16 cellular contexts compared by ENCODE assay signal in the genomic region with DNA sequence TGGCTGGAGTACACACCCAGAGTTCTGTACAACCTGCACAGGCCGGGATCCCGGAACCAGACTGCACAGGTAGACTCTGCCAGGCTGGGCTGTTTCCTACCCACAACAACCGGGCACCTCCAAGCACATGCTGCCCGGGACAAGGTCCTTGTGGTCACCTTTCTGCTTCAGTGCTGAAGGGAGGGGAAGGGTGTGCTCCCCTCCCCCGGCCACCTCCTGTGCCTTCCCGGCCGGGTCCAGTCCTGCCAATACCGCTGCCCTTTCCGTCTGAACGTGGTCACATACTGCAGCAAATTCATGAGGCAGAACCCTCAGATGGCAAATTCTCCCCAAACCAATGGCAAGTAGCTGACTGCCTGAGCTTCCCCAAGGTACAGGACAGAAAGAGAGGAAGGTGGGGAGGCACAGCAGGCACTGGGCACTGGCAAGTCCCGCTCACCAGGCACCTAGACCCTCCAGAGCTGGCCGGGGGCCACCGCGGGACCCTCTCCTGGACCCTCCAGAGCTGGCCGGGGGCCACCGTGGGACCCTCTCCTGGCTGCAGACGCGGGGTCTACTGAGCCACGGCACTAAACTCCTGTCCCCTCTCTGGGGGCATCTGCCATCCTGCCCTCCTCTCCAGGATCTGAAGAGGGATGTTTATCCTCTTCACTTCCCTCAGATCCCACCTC. TPM values are rescaled to one million over a fixed set of nuclear protein-coding genes. Genes with fewer than 3 reads are reported as not detected.
A peak's percentile ranks its signal among the peaks of the same experiment; 100 is the strongest.
DNase-seq lines count a peak whose midpoint lies in the region; ATAC-seq, FAIRE-seq and TF ChIP-seq lines count a peak whose summit lies in the region.
"Had no signal": no experiment of that assay in that cellular context is flagged by ENCODE, and none has a peak within 500 bp of the region (broad histone marks: within the 10 kb centered on the region; RNA-seq: fewer than 3 reads in every experiment).

No MANE protein-coding gene starts in this region.

- TF ChIP-seq EP300 in A549 (IDR thresholded peaks at IDR 0.05) (no peak), suprapubic skin (IDR thresholded peaks at IDR 0.05) (no peak)

- CTCF ChIA-PET in A549 (lab: Yijun Ruan, JAX) = interaction anchor here (0.8 to 4.3 kb wide), 8 partner anchors 11 to 43 kb away, joined by 3 to 43 read pairs (median 8); partner anchors contain the start of gene RILP

- H3K4me2 ChIP-seq in A549 = no peak overlapping the region

- peaks cover 5% of the 10 kb centered on the region for H3K27me3 ChIP-seq in endodermal cell (ENCODE audit: control insufficient read depth, insufficient read depth, low read length, poor library complexity, severe bottlenecking)
- no peaks in the 10 kb centered on the region for H3K27me3 ChIP-seq in psoas muscle (ENCODE audit: insufficient read depth in 3 of 3, low read length in 2 of 3)
- H3K27me3 ChIP-seq in suprapubic skin = no peaks in the 10 kb centered on the region
- H3K27me3 ChIP-seq: pancreas had no signal

- TF ChIP-seq CTCF in A549 (IDR thresholded peaks at IDR 0.05) (no peak), endodermal cell (conservative IDR thresholded peaks at IDR 0.05) (no peak), psoas muscle (IDR thresholded peaks at IDR 0.05) (no peak), suprapubic skin (IDR thresholded peaks at IDR 0.05) (no peak)

- 91% methylated on average over 14 of the region's 19 CpGs for WGBS in A549 (ENCODE audit: missing lambda C conversion rate)
- 92 to 96% methylated on average over 12 to 19 of the region's 19 CpGs for WGBS in endodermal cell (ENCODE audit: insufficient coverage in 1 of 2, insufficient read length in 1 of 2), 2 experiments
- WGBS in psoas muscle, 3 donors = 67 to 73% (median 68%) methylated on average over 17 to 19 of the region's 19 CpGs
- WGBS in suprapubic skin = 94% methylated on average over 17 of the region's 19 CpGs

- TF ChIP-seq POLR2A in A549 (IDR thresholded peaks at IDR 0.05; ENCODE audit: low read length) (no peak), suprapubic skin (IDR thresholded peaks at IDR 0.05) (no peak)

- peaks cover 3% of the 10 kb centered on the region for H3K4me1 Mint-ChIP-seq in endodermal cell

- no peak overlapping the region for H3K27ac Mint-ChIP-seq in endodermal cell

- TF ChIP-seq RAD21 in A549 (conservative IDR thresholded peaks at IDR 0.05 in 1 of 2, IDR thresholded peaks at IDR 0.05 in 1 of 2) = no peak

- H3K27me3 Mint-ChIP-seq in endodermal cell (ENCODE audit: insufficient read depth) = peaks cover 33% of the 10 kb centered on the region

- intact Hi-C loops in psoas muscle (cut with DNase I) = no loop called here

- DNase-seq in A549 (ENCODE audit: low read depth in 1 of 2, low spot score in 1 of 2) = no peak
- no peak for DNase-seq in endodermal cell
- DNase-seq in psoas muscle = no peak
- DNase-seq in HCEC 1CT = no peak
- DNase-seq in stimulated activated CD4-positive, alpha-beta T cell treated with anti-CD3 and anti-CD28 coated beads, Interleukin-4, amount 100 ng/mL, for 1 hour = no peak
- no peak for DNase-seq in suprapubic skin (ENCODE audit: low spot score in 2 of 2)
- DNase-seq: foreskin melanocyte, left ventricle myocardium inferior, NCI-H2029, NCI-H446, Right ventricle myocardium superior had no signal

- H3K4me3 ChIP-seq in A549 (no peak overlapping the region), endodermal cell (ENCODE audit: low read length) (no peak overlapping the region), psoas muscle (peak overlapping the region; percentile 36), suprapubic skin (no peak overlapping the region)
- H3K4me3 ChIP-seq: left ventricle myocardium inferior, pancreas had no signal

- H3K4me3 Mint-ChIP-seq in endodermal cell = no peak overlapping the region

- no peak overlapping the region for H3K27ac ChIP-seq in A549
- H3K27ac ChIP-seq in KOPT-K1 (ENCODE audit: low read depth, low read length, poor library complexity, severe bottlenecking) = peak overlapping the region; percentile 8
- H3K27ac ChIP-seq in endodermal cell (ENCODE audit: low read depth, low read length) = peak overlapping the region; percentile 4
- H3K27ac ChIP-seq in psoas muscle = peak overlapping the region; percentile 53
- H3K27ac ChIP-seq in suprapubic skin = no peak overlapping the region

- H3K36me3 ChIP-seq in KOPT-K1 (ENCODE audit: insufficient read depth, low read length) (peaks cover 7% of the 10 kb centered on the region), endodermal cell (ENCODE audit: control insufficient read depth, insufficient read depth, low read length) (peaks cover 3% of the 10 kb centered on the region), psoas muscle (ENCODE audit: insufficient read depth in 1 of 2, low read depth in 1 of 2) (peaks cover 0 to 17% of the 10 kb centered on the region in 2 donors), suprapubic skin (no peaks in the 10 kb centered on the region)
- H3K36me3 ChIP-seq: left ventricle myocardium inferior, pancreas had no signal

- peaks cover 9% of the 10 kb centered on the region; the same call in 2 of the 3 replicates for H3K9me3 ChIP-seq in A549
- H3K9me3 ChIP-seq in KOPT-K1 (ENCODE audit: insufficient read depth, low read length, poor library complexity, severe bottlenecking) = peaks cover 16% of the 10 kb centered on the region
- H3K9me3 ChIP-seq in endodermal cell (ENCODE audit: control insufficient read depth, low read length) = peaks cover 10% of the 10 kb centered on the region
- H3K9me3 ChIP-seq in psoas muscle = no peaks in the 10 kb centered on the region
- H3K9me3 ChIP-seq in suprapubic skin = no peaks in the 10 kb centered on the region
- H3K9me3 ChIP-seq: left ventricle myocardium inferior, pancreas had no signal

- FAIRE-seq in A549 (lab: Jason Lieb, UNC) = no peak
- FAIRE-seq: colon, GM12891, pancreas had no signal

- peaks cover 23% of the 10 kb centered on the region for H3K36me3 Mint-ChIP-seq in endodermal cell (ENCODE audit: low read depth)

- peak; percentile 41; a peak in 3 of 6 replicates for ATAC-seq in A549
- ATAC-seq in psoas muscle = peak; percentile 38 to 64 (median 58)
- no peak for ATAC-seq in HG02852 (IDR thresholded peaks at IDR 0.05; ENCODE audit: unreplicated experiment)

- POLR2A ChIA-PET in A549 (lab: Yijun Ruan, JAX) = interaction anchor here (0.6 kb wide), 1 partner anchor 332 kb away, joined by 4 read pairs; no protein-coding TSS in a partner anchor

- no peaks in the 10 kb centered on the region for H3K4me1 ChIP-seq in A549
- no peaks in the 10 kb centered on the region for H3K4me1 ChIP-seq in endodermal cell (ENCODE audit: control insufficient read depth, insufficient read depth, low read length)
- H3K4me1 ChIP-seq in psoas muscle = peaks cover 14% of the 10 kb centered on the region
- peaks cover 20% of the 10 kb centered on the region for H3K4me1 ChIP-seq in suprapubic skin
- H3K4me1 ChIP-seq: left ventricle myocardium inferior, pancreas had no signal

- H3K9ac ChIP-seq in endodermal cell (ENCODE audit: extremely low read depth, low read length, poor library complexity, severe bottlenecking) = no peak overlapping the region

- H3K9me3 Mint-ChIP-seq in endodermal cell = peaks cover 9% of the 10 kb centered on the region

TF ChIP-seq in A549, 52 proteins besides CTCF, POLR2A, EP300 and RAD21 (continues in another document):
- TF ChIP-seq CBX2 (IDR thresholded peaks at IDR 0.05; ENCODE audit: borderline replicate concordance, low read depth) = no peak

RNA-seq across cellular contexts. Expression of gene SLC43A2, which starts 22.8 kb away (rescaled TPM):
- polyA plus RNA-seq in A549 (2011; rRNA removed) = 6.0 and 7.0 TPM in 2 replicates
- polyA plus RNA-seq in A549 (2012; cell fraction: cytosol; rRNA removed) = 7.6 and 11.8 TPM in 2 replicates
- polyA plus RNA-seq in A549 (2012; cell fraction: nucleus; rRNA removed) = 16.4 and 24.1 TPM in 2 replicates
- 3.5 to 6.0 TPM (median 5.3 TPM) in 3 replicates for polyA plus RNA-seq in A549 (2017; fragmentation: RNase III; extraction: RNeasy Plus Mini Kit Qiagen cat#74134 plus additional on column Dnase treatment)
- 15.3 and 15.9 TPM in 2 replicates for polyA minus RNA-seq in A549 (2011; rRNA and poly(A)+ RNA removed)
- 10 to 100 TPM; 14.0 to 18.6 TPM for total RNA-seq in endodermal cell
- 11.6 TPM for polyA plus RNA-seq in endodermal cell (2013, experiment 1 of 2)
- polyA plus RNA-seq in endodermal cell (2013, experiment 2 of 2) = 10.1 TPM
- total RNA-seq in psoas muscle = 10 to 100 TPM; 10.1 to 70.5 (median 30.0) TPM
- 10 to 100 TPM in 2 of 3 donors, 1 to 10 TPM in 1; 9.5 to 21.7 (median 19.0) TPM for polyA plus RNA-seq in psoas muscle
- total RNA-seq in suprapubic skin = 10 to 100 TPM in 2 of 4 donors, 1 to 10 TPM in 2; 4.8 to 11.8 (median 10.6) TPM

RNA-seq across cellular contexts. Expression of gene SCARF1, which starts 39.7 kb away (rescaled TPM):
- 0.09 TPM in 2 replicates for polyA plus RNA-seq in A549 (2011; rRNA removed)
- polyA plus RNA-seq in A549 (2012; cell fraction: cytosol; rRNA removed) = 0.11 and 0.14 TPM in 2 replicates
- polyA plus RNA-seq in A549 (2012; cell fraction: nucleus; rRNA removed) = 0.49 and 0.92 TPM in 2 replicates
- polyA plus RNA-seq in A549 (2017; fragmentation: RNase III; extraction: RNeasy Plus Mini Kit Qiagen cat#74134 plus additional on column Dnase treatment) = 0.21 to 0.30 TPM (median 0.30 TPM) in 3 replicates
- polyA minus RNA-seq in A549 (2011; rRNA and poly(A)+ RNA removed) = 0.15 TPM in 1 of 2 replicates, not detected in the other
- under 1 TPM; 0.75 to 0.89 TPM for total RNA-seq in endodermal cell
- polyA plus RNA-seq in endodermal cell (2013, experiment 1 of 2) = 0.96 TPM
- polyA plus RNA-seq in endodermal cell (2013, experiment 2 of 2) = 1.2 TPM
- 1 to 10 TPM; 5.2 to 8.9 (median 6.4) TPM for total RNA-seq in psoas muscle
- polyA plus RNA-seq in psoas muscle = 1 to 10 TPM; 2.0 to 4.9 (median 4.1) TPM
- 10 to 100 TPM in 1 of 4 donors, 1 to 10 TPM in 3; 1.8 to 12.4 (median 4.6) TPM for total RNA-seq in suprapubic skin

RNA-seq across cellular contexts. Expression of gene PITPNA, which starts 43.2 kb away (rescaled TPM):
- polyA plus RNA-seq in A549 (2011; rRNA removed) = 69.5 and 80.5 TPM in 2 replicates
- 44.5 and 52.9 TPM in 2 replicates for polyA plus RNA-seq in A549 (2012; cell fraction: cytosol; rRNA removed)
- 33.1 and 52.2 TPM in 2 replicates for polyA plus RNA-seq in A549 (2012; cell fraction: nucleus; rRNA removed)
- 47.0 to 50.7 TPM (median 48.5 TPM) in 3 replicates for polyA plus RNA-seq in A549 (2017; fragmentation: RNase III; extraction: RNeasy Plus Mini Kit Qiagen cat#74134 plus additional on column Dnase treatment)
- polyA minus RNA-seq in A549 (2011; rRNA and poly(A)+ RNA removed) = 27.9 and 29.6 TPM in 2 replicates
- total RNA-seq in endodermal cell = 10 to 100 TPM; 62.6 TPM
- 43.6 TPM for polyA plus RNA-seq in endodermal cell (2013, experiment 1 of 2)
- 42.3 TPM for polyA plus RNA-seq in endodermal cell (2013, experiment 2 of 2)
- 10 to 100 TPM; 23.7 to 45.0 (median 43.5) TPM for total RNA-seq in psoas muscle
- 10 to 100 TPM; 23.7 to 43.8 (median 40.0) TPM for polyA plus RNA-seq in psoas muscle
- 10 to 100 TPM; 49.6 to 71.9 (median 61.5) TPM for total RNA-seq in suprapubic skin

RNA-seq across cellular contexts. Expression of gene RILP, which starts 43.9 kb away (rescaled TPM):
- polyA plus RNA-seq in A549 (2011; rRNA removed) (6.4 and 8.2 TPM in 2 replicates), A549 (2017; fragmentation: RNase III; extraction: RNeasy Plus Mini Kit Qiagen cat#74134 plus additional on column Dnase treatment) (6.5 to 6.8 TPM (median 6.6 TPM) in 3 replicates), psoas muscle (10 to 100 TPM; 26.8 to 49.9 (median 39.1) TPM)
- polyA plus RNA-seq in A549 (2012; cell fraction: cytosol; rRNA removed) = 11.6 and 13.2 TPM in 2 replicates
- 8.9 and 11.0 TPM in 2 replicates for polyA plus RNA-seq in A549 (2012; cell fraction: nucleus; rRNA removed)
- 3.8 and 4.1 TPM in 2 replicates for polyA minus RNA-seq in A549 (2011; rRNA and poly(A)+ RNA removed)
- total RNA-seq in endodermal cell (1 to 10 TPM; 1.1 to 3.1 TPM), psoas muscle (10 to 100 TPM; 23.3 to 44.5 (median 29.8) TPM), suprapubic skin (10 to 100 TPM; 11.9 to 26.0 (median 20.1) TPM)
- polyA plus RNA-seq in endodermal cell (2013, experiment 1 of 2) = 3.6 TPM
- 2.6 TPM for polyA plus RNA-seq in endodermal cell (2013, experiment 2 of 2)

Comparison
In these comparisons a context has a peak if more than half of its experiments do, and no peak if none do; other contexts are left out.
1. H3K27ac ChIP-seq: peak in KOPT-K1 (single experiment), endodermal cell (single experiment) and psoas muscle (single experiment); none in A549 (0 of 2) and suprapubic skin (single experiment).